ENCODE assay signal across 8 cellular contexts in genomic region chr11:45665206-45665932, GRCh38. TPM values are rescaled to one million over a fixed set of nuclear protein-coding genes. Genes with fewer than 3 reads are reported as not detected.
A peak's percentile ranks its signal among the peaks of the same experiment; 100 is the strongest.
DNase-seq lines count a peak whose midpoint lies in the region; ATAC-seq and TF ChIP-seq lines count a peak whose summit lies in the region.

Gene CHST1 (minus strand): TSS chr11:45665622. CDS start chr11:45650923, 14,699 bp downstream.

- TF ChIP-seq CTCF in RWPE2 (IDR thresholded peaks at IDR 0.05; ENCODE audit: poor library complexity, severe bottlenecking): no peak
- no peak for TF ChIP-seq CTCF in lower lobe of right lung (IDR thresholded peaks at IDR 0.05)

- H3K4me3 ChIP-seq in RWPE2 (ENCODE audit: severe bottlenecking) (peak within 1 kb of the TSS; percentile 33), ectodermal cell (ENCODE audit: insufficient read depth, low read depth, low read length) (peak within 1 kb of the TSS; percentile 52), lower lobe of right lung (peak within 1 kb of the TSS; percentile 65)

- H3K27me3 ChIP-seq in RWPE2 (ENCODE audit: insufficient read depth, poor library complexity, severe bottlenecking) (peaks cover 66% of the 10 kb centered on the region), ectodermal cell (ENCODE audit: control insufficient read depth, insufficient read depth, low read length, poor library complexity, severe bottlenecking) (peaks cover 63% of the 10 kb centered on the region), lower lobe of right lung (ENCODE audit: low read depth) (peaks cover 47% of the 10 kb centered on the region)

- intact Hi-C loops in lower lobe of right lung (cut with DNase I): no loop called here

- H3K9me3 ChIP-seq in RWPE2 (ENCODE audit: severe bottlenecking) (no peaks in the 10 kb centered on the region), ectodermal cell (ENCODE audit: control insufficient read depth, low read length) (no peaks in the 10 kb centered on the region), lower lobe of right lung (no peaks in the 10 kb centered on the region)

- H3K4me1 ChIP-seq in RWPE2 (ENCODE audit: insufficient read depth, poor library complexity, severe bottlenecking) (no peaks in the 10 kb centered on the region), ectodermal cell (ENCODE audit: control insufficient read depth, insufficient read depth, low read length) (peaks cover 37% of the 10 kb centered on the region), lower lobe of right lung (peaks cover 18% of the 10 kb centered on the region)

- no peak within 1 kb of the TSS for H3K27ac ChIP-seq in RWPE2 (ENCODE audit: poor library complexity, severe bottlenecking)
- H3K27ac ChIP-seq in ectodermal cell (ENCODE audit: insufficient read depth, low read depth, low read length, poor library complexity, severe bottlenecking): no peak within 1 kb of the TSS
- no peak within 1 kb of the TSS for H3K27ac ChIP-seq in lower lobe of right lung
- peak within 1 kb of the TSS; percentile 73 for H3K27ac ChIP-seq in substantia nigra (ENCODE audit: low read depth, low read length, poor library complexity, severe bottlenecking)

- DNase-seq in activated CD8-positive, alpha-beta memory T cell treated with anti-CD3 and anti-CD28 coated beads for 24 hours: peak; percentile 60
- DNase-seq in activated CD8-positive, alpha-beta memory T cell treated with anti-CD3 and anti-CD28 coated beads, Interleukin-2, amount 50 U/mL, for 48 hours: no peak
- DNase-seq in RWPE2 (ENCODE audit: low spot score) (no peak), lower lobe of right lung (no peak), substantia nigra (lab: John Stamatoyannopoulos, UW) (peak in 42 of 49 donors; percentile 14 to 82 (median 53)), KBM-7 (no peak)

- H3K36me3 ChIP-seq in RWPE2 (ENCODE audit: low read depth) (no peaks in the 10 kb centered on the region), ectodermal cell (ENCODE audit: control insufficient read depth, insufficient read depth, low read length) (no peaks in the 10 kb centered on the region), lower lobe of right lung (no peaks in the 10 kb centered on the region)

- in situ Hi-C loops in KBM-7 (cut with MboI; ENCODE audit: low pct_unique_long_range_greater_than_20kb, low sequenced_read_pairs): no loop called here

- ATAC-seq in RWPE2 (ENCODE audit: low read depth) (peak; percentile 52), lower lobe of right lung (peak; percentile 65 to 79), HG02571 (IDR thresholded peaks at IDR 0.05; ENCODE audit: unreplicated experiment) (no peak)

- 0 to 1% methylated on average over 91 to 96 of the region's 96 CpGs for WGBS in ectodermal cell, 2 experiments

RNA-seq across cellular contexts. Expression of gene CHST1, which starts in this region (rescaled TPM):
- polyA plus RNA-seq in ectodermal cell (2013, experiment 1 of 4): 0.76 TPM
- 0.91 TPM for polyA plus RNA-seq in ectodermal cell (2013, experiment 2 of 4)
- 1.1 TPM for polyA plus RNA-seq in ectodermal cell (2013, experiment 3 of 4)
- 0.93 TPM for polyA plus RNA-seq in ectodermal cell (2013, experiment 4 of 4)
- total RNA-seq in lower lobe of right lung: 4.6 TPM

Comparison
In these comparisons a context has a peak if more than half of its experiments do, and no peak if none do; other contexts are left out.
1. DNase-seq: peak in activated CD8-positive, alpha-beta memory T cell treated with anti-CD3 and anti-CD28 coated beads for 24 hours (single experiment) and substantia nigra (42 of 49); none in activated CD8-positive, alpha-beta memory T cell treated with anti-CD3 and anti-CD28 coated beads, Interleukin-2, amount 50 U/mL, for 48 hours (single experiment), RWPE2 (single experiment), lower lobe of right lung (single experiment) and KBM-7 (single experiment).
2. Peak in every context shown above with its lines, with median percentiles within 50 percentile points of each other: H3K4me3 ChIP-seq.